In the genomic region with DNA sequence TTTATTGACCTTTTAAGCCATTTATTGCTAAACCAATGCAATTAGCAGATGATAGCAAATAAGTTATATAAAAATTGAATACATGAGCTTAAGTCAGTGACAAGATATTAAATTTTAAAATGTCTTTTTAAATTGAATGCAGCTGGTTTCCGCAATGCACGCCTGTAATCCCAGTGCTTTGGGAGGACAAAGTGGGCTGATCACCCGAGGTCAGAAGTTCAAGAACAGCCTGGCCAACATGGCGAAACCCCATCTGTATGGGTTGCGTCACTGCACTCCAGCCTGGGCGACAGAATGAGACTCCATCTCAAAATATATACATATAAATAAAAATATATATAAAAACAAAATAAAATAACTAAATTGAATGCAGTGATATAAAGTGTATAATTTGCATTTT, we compare ENCODE assay signal across 14 cellular contexts.
"Had no signal": no experiment of that assay in that cellular context is flagged by ENCODE, and none has a peak within 500 bp of the region (broad histone marks: within the 10 kb centered on the region; RNA-seq: fewer than 3 reads in every experiment).

No MANE protein-coding gene starts in this region.

- DNase-seq: activated B cell treated with CpG ODN at 0.5 μM for 24 hours; activated CD8-positive, alpha-beta memory T cell treated with anti-CD3 and anti-CD28 coated beads, Interleukin-2, amount 10 ng/mL, durations not matched to agents 7 days and 5 days; activated gamma-delta T cell; activated T-cell treated with anti-CD3 and anti-CD28 coated beads, Interleukin-2, amount 50 U/mL, for 24 hours; anterior cingulate cortex; dorsolateral prefrontal cortex; left ventricle myocardium superior; stimulated activated CD4-positive, alpha-beta T cell treated with anti-CD3 and anti-CD28 coated beads, Interleukin-4, amount 100 ng/mL, for 1 hour; stimulated activated CD8-positive, alpha-beta memory T cell treated with anti-CD3 and anti-CD28 coated beads, Interleukin-4, amount 100 ng/mL, for 48 hours; stomach had no signal

- H3K4me3 Mint-ChIP-seq: activated B cell treated with CpG ODN at 0.5 μM for 24 hours; activated CD8-positive, alpha-beta memory T cell treated with anti-CD3 and anti-CD28 coated beads, Interleukin-2, amount 10 ng/mL, durations not matched to agents 7 days and 5 days; activated naive CD8-positive, alpha-beta T cell; activated T-cell treated with anti-CD3 and anti-CD28 coated beads, Interleukin-2, amount 50 U/mL, for 24 hours had no signal

- H3K4me1 ChIP-seq: parathyroid adenoma had no signal

- H3K27ac Mint-ChIP-seq: activated B cell treated with CpG ODN at 0.5 μM for 24 hours; activated CD8-positive, alpha-beta memory T cell treated with anti-CD3 and anti-CD28 coated beads, Interleukin-2, amount 10 ng/mL, durations not matched to agents 7 days and 5 days; activated naive CD8-positive, alpha-beta T cell; activated T-cell treated with anti-CD3 and anti-CD28 coated beads, Interleukin-2, amount 50 U/mL, for 24 hours had no signal

- H3K27me3 ChIP-seq: dorsolateral prefrontal cortex, esophagus muscularis mucosa, stomach had no signal

- H3K9ac ChIP-seq: parathyroid adenoma had no signal

- H3K27me3 Mint-ChIP-seq: activated B cell treated with CpG ODN at 0.5 μM for 24 hours; activated CD8-positive, alpha-beta memory T cell treated with anti-CD3 and anti-CD28 coated beads, Interleukin-2, amount 10 ng/mL, durations not matched to agents 7 days and 5 days; activated naive CD8-positive, alpha-beta T cell; activated T-cell treated with anti-CD3 and anti-CD28 coated beads, Interleukin-2, amount 50 U/mL, for 24 hours had no signal

- H2AFZ ChIP-seq: parathyroid adenoma had no signal

- H3K27ac ChIP-seq: dorsolateral prefrontal cortex, esophagus muscularis mucosa, parathyroid adenoma, stomach, thoracic aorta had no signal

- H3K36me3 ChIP-seq: esophagus muscularis mucosa, stomach, thoracic aorta had no signal

- H3K9me3 ChIP-seq: esophagus muscularis mucosa, stomach, thoracic aorta had no signal

- H3K4me3 ChIP-seq: dorsolateral prefrontal cortex, esophagus muscularis mucosa, stomach, thoracic aorta had no signal

- ATAC-seq: activated CD8-positive, alpha-beta memory T cell treated with anti-CD3 and anti-CD28 coated beads, Interleukin-2, amount 10 ng/mL, durations not matched to agents 7 days and 5 days; left ventricle myocardium superior had no signal
